1 cellular context compared by ENCODE assay signal in the genomic region with DNA sequence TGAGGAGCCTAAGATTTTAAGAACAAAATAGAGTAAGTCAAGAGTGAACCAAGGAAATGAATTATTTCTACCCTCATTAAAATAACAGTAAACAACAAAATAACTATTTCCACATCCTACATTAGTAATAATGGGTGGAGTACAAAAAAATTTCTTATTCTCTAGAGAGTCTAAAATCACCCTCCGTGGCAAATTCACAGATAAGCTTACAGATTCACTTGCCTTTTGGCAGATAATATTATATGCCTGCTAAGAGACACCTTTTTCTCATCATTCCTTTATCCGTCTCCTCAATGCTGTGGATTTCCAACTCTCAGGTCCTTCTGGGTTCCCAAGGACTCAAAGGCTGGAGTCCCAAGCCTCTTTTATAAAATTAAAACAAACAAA.
TF ChIP-seq lines count a peak whose summit lies in the region.

No MANE protein-coding gene starts in this region.

TF ChIP-seq in K562, 482 proteins besides CTCF, POLR2A, EP300 and RAD21:
- TF ChIP-seq ZNF239 (CRISPR knock-in tag; IDR thresholded peaks at IDR 0.05) (no peak), ERF (CRISPR knock-in tag; IDR thresholded peaks at IDR 0.05) (no peak), ZNF175 (CRISPR knock-in tag; IDR thresholded peaks at IDR 0.05; ENCODE audit: low read depth) (no peak), YY1 (IDR thresholded peaks at IDR 0.05; ENCODE audit: borderline replicate concordance in 1 of 3, control insufficient read depth in 1 of 3, extremely low read depth in 1 of 3, insufficient read depth in 3 of 3, insufficient read length in 1 of 3, insufficient replicate concordance in 2 of 3, low read depth in 1 of 3, low read length in 2 of 3) (no peak), FOXJ3 (CRISPR knock-in tag; IDR thresholded peaks at IDR 0.05) (no peak), MEF2A (IDR thresholded peaks at IDR 0.05; ENCODE audit: control insufficient read depth, low read depth, low read length) (no peak), CBX8 (IDR thresholded peaks at IDR 0.05; ENCODE audit: borderline replicate concordance, extremely low read depth, low read depth, low read length, poor library complexity, severe bottlenecking) (no peak), RBM14 (IDR thresholded peaks at IDR 0.05; ENCODE audit: borderline replicate concordance, insufficient read depth, low read depth, low read length) (no peak), KLF13 (tag; IDR thresholded peaks at IDR 0.05; ENCODE audit: borderline replicate concordance, low read depth) (no peak), SMARCC2 (IDR thresholded peaks at IDR 0.05; ENCODE audit: low read depth) (no peak), XRCC4 (IDR thresholded peaks at IDR 0.05; ENCODE audit: extremely low read depth, insufficient read depth, insufficient read length) (no peak), ESRRB (CRISPR knock-in tag; IDR thresholded peaks at IDR 0.05; ENCODE audit: borderline replicate concordance) (no peak), HLTF (IDR thresholded peaks at IDR 0.05) (no peak), GABPB1 (CRISPR knock-in tag; IDR thresholded peaks at IDR 0.05) (no peak), ZSCAN32 (CRISPR knock-in tag; IDR thresholded peaks at IDR 0.05) (no peak), MAFF (IDR thresholded peaks at IDR 0.05; ENCODE audit: low read length) (no peak)
- TF ChIP-seq, protein P1, sequence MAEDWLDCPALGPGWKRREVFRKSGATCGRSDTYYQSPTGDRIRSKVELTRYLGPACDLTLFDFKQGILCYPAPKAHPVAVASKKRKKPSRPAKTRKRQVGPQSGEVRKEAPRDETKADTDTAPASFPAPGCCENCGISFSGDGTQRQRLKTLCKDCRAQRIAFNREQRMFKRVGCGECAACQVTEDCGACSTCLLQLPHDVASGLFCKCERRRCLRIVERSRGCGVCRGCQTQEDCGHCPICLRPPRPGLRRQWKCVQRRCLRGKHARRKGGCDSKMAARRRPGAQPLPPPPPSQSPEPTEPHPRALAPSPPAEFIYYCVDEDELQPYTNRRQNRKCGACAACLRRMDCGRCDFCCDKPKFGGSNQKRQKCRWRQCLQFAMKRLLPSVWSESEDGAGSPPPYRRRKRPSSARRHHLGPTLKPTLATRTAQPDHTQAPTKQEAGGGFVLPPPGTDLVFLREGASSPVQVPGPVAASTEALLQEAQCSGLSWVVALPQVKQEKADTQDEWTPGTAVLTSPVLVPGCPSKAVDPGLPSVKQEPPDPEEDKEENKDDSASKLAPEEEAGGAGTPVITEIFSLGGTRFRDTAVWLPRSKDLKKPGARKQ (CRISPR knock-in tag; IDR thresholded peaks at IDR 0.05), result no peak
- TF ChIP-seq, protein P2, sequence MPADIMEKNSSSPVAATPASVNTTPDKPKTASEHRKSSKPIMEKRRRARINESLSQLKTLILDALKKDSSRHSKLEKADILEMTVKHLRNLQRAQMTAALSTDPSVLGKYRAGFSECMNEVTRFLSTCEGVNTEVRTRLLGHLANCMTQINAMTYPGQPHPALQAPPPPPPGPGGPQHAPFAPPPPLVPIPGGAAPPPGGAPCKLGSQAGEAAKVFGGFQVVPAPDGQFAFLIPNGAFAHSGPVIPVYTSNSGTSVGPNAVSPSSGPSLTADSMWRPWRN (IDR thresholded peaks at IDR 0.05; ENCODE audit: low read depth), result no peak
TF ChIP-seq in K562: peak in this region for 0.
